Comparison of ENCODE assay signal across 8 cellular contexts in the genomic region with DNA sequence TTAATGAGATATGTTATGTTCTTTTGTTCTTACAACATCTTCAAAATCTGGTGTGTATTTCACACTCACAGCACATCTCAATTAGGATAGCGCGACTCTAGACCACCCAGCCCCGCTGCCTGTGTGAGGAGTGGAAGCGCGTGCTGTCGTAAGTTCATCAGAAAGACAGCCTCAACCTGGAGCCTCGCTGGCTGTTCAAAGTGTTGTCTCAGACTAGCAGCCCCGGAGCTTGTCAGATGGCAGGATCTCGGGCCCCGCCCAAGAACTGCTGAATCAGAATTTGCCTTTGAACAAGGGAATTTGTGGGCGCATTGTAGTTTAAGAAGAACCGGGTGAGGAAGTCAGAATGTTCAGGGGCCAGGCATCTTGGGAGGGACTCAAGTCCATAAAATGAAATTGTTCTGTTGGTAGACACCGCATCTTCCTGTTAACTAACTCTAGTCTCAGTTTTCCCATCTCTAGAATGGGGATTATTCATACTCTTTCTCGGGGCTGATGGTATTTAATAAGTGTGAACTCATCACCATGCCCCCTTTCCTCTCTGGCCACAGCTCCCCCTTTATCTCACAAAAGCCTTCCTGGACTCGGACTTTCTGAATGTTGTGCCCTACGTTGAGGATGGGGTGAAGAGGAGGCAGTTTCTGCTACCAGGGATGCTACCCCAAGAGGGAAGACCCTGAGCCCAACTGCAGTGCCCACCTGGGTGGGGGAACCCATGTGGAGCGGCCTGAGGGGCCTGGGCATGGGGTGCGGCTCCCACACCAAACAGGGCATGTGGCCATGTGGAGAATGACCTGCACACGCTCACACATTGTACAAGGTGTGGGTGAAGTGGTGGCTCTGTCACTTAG. TPM values are rescaled to one million over a fixed set of nuclear protein-coding genes. Genes with fewer than 3 reads are reported as not detected.
DNase-seq lines count a peak whose midpoint lies in the region; ATAC-seq lines count a peak whose summit lies in the region.

No MANE protein-coding gene starts in this region.

- H2BK5ac ChIP-seq in mesendoderm (ENCODE audit: low read length) = peak overlapping the region; percentile 12

- no peak for ATAC-seq in stimulated activated memory B cell treated with anti-CD40 and anti-IgM and Interleukin-4, amounts not matched to agents 10 μg/mL and 1 μg/mL and 100 μg/mL, for 72 hours
- ATAC-seq in left lobe of liver = no peak
- no peak for ATAC-seq in HG02885 (IDR thresholded peaks at IDR 0.05; ENCODE audit: poor library complexity, unreplicated experiment)

- no peaks in the 10 kb centered on the region for H3K27me3 ChIP-seq in mesendoderm (ENCODE audit: insufficient read depth, low read length, poor library complexity)

- H3K23ac ChIP-seq in mesendoderm (ENCODE audit: low read length) = no peak overlapping the region

- no peak overlapping the region for H4K8ac ChIP-seq in mesendoderm (ENCODE audit: low read depth, low read length)

- peak overlapping the region; percentile 74 for H3K56ac ChIP-seq in mesendoderm (ENCODE audit: low read length)

- peak; percentile 20 to 90 (median 67) for DNase-seq in T-helper 2 cell
- peak; percentile 70 for DNase-seq in activated T-helper 1 cell treated with Interleukin-2 at 50 U/mL for 16 hours (ENCODE audit: low read depth)
- no peak for DNase-seq in mesendoderm
- no peak for DNase-seq in left lobe of liver (ENCODE audit: low spot score)
- DNase-seq in DMS153 (lab: John Stamatoyannopoulos, UW) = no peak
- DNase-seq in HCEC 1CT = no peak

- H3K4me2 ChIP-seq in mesendoderm (ENCODE audit: low read length) = no peak overlapping the region

- H3K79me2 ChIP-seq in mesendoderm (ENCODE audit: control insufficient read depth, insufficient read depth, low read length) = no peaks in the 10 kb centered on the region

- no peaks in the 10 kb centered on the region for H3K36me3 Mint-ChIP-seq in stimulated activated memory B cell treated with anti-CD40 and anti-IgM and Interleukin-4, amounts not matched to agents 10 μg/mL and 1 μg/mL and 100 μg/mL, for 72 hours

- H3K4me1 Mint-ChIP-seq in stimulated activated memory B cell treated with anti-CD40 and anti-IgM and Interleukin-4, amounts not matched to agents 10 μg/mL and 1 μg/mL and 100 μg/mL, for 72 hours = peaks cover 73% of the 10 kb centered on the region

- H3K27ac ChIP-seq in mesendoderm (ENCODE audit: low read depth, low read length) = no peak overlapping the region

- H3K4me1 ChIP-seq in mesendoderm (ENCODE audit: control insufficient read depth, low read depth, low read length) = peaks cover 18% of the 10 kb centered on the region

- H4K5ac ChIP-seq in mesendoderm (ENCODE audit: low read length) = no peak overlapping the region

- no peaks in the 10 kb centered on the region for H3K36me3 ChIP-seq in mesendoderm (ENCODE audit: control insufficient read depth, insufficient read depth, low read length)

- no peaks in the 10 kb centered on the region for H3K79me1 ChIP-seq in mesendoderm (ENCODE audit: low read length)

- H3K4ac ChIP-seq in mesendoderm (ENCODE audit: low read depth, low read length) = peak overlapping the region; percentile 42

- no peak overlapping the region for H2BK120ac ChIP-seq in mesendoderm (ENCODE audit: low read depth, low read length)

- peak overlapping the region; percentile 20 for H3K18ac ChIP-seq in mesendoderm (ENCODE audit: low read length)

- peak overlapping the region; percentile 41 for H2AK5ac ChIP-seq in mesendoderm (ENCODE audit: low read length)

- no peak overlapping the region for H2BK15ac ChIP-seq in mesendoderm (replicated peaks; ENCODE audit: low read depth)

- no peak overlapping the region for H3K4me3 Mint-ChIP-seq in stimulated activated memory B cell treated with anti-CD40 and anti-IgM and Interleukin-4, amounts not matched to agents 10 μg/mL and 1 μg/mL and 100 μg/mL, for 72 hours

- peaks cover 3% of the 10 kb centered on the region for H3K9me3 Mint-ChIP-seq in stimulated activated memory B cell treated with anti-CD40 and anti-IgM and Interleukin-4, amounts not matched to agents 10 μg/mL and 1 μg/mL and 100 μg/mL, for 72 hours

- H3K9ac ChIP-seq in mesendoderm (ENCODE audit: low read length) = no peak overlapping the region

- H3K27ac Mint-ChIP-seq in stimulated activated memory B cell treated with anti-CD40 and anti-IgM and Interleukin-4, amounts not matched to agents 10 μg/mL and 1 μg/mL and 100 μg/mL, for 72 hours = peak overlapping the region; percentile 48

- H3K4me3 ChIP-seq in mesendoderm (ENCODE audit: low read length) = no peak overlapping the region

- WGBS in mesendoderm (ENCODE audit: extremely low coverage, insufficient coverage, low lambda C conversion rate) = no CpG with 5 or more reads among the region's 19 CpGs

- no peaks in the 10 kb centered on the region for H3K27me3 Mint-ChIP-seq in stimulated activated memory B cell treated with anti-CD40 and anti-IgM and Interleukin-4, amounts not matched to agents 10 μg/mL and 1 μg/mL and 100 μg/mL, for 72 hours

RNA-seq across cellular contexts. Expression of a gene that starts 40.4 kb away (rescaled TPM):
- polyA plus RNA-seq in mesendoderm (2013, experiment 1 of 2) = 22.9 TPM
- polyA plus RNA-seq in mesendoderm (2013, experiment 2 of 2) = 23.5 TPM
- total RNA-seq in left lobe of liver = 26.4 TPM

Comparison
In these comparisons a context has a peak if more than half of its experiments do, and no peak if none do; other contexts are left out.
1. DNase-seq: peak in T-helper 2 cell (5 of 5) and activated T-helper 1 cell treated with Interleukin-2 at 50 U/mL for 16 hours (single experiment); none in mesendoderm (single experiment), left lobe of liver (single experiment), DMS153 (single experiment) and HCEC 1CT (single experiment).